In genomic region chr10:77670817-77671443, GRCh38 we compare ENCODE assay signal across 2 cellular contexts.
TF ChIP-seq lines count a peak whose summit lies in the region.

No MANE protein-coding gene starts in this region.

TF ChIP-seq in HEK293, 187 proteins besides CTCF, POLR2A, EP300 and RAD21 (continued from another document and continues in another):
- no peak for TF ChIP-seq PRDM10 (tag by site-specific recombination; IDR thresholded peaks at IDR 0.05)
- peak; percentile 39; the same call in 1 of the 2 replicates for TF ChIP-seq ZNF398 (tag by site-specific recombination; IDR thresholded peaks at IDR 0.05)
- 0 out of 2 replicates have a peak, but pooled peaks have one; percentile 70 for TF ChIP-seq SALL2 (tag by site-specific recombination; IDR thresholded peaks at IDR 0.05; ENCODE audit: borderline replicate concordance)
- TF ChIP-seq ZNF707 (tag by site-specific recombination; IDR thresholded peaks at IDR 0.05) = no peak
- no peak for TF ChIP-seq ZNF114 (tag by site-specific recombination; IDR thresholded peaks at IDR 0.05)
- TF ChIP-seq ZNF596 (tag by site-specific recombination; IDR thresholded peaks at IDR 0.05) = peak; percentile 80
- TF ChIP-seq ZNF677 (tag by site-specific recombination; IDR thresholded peaks at IDR 0.05) = no peak
- TF ChIP-seq WT1 (tag by site-specific recombination; IDR thresholded peaks at IDR 0.05) = no peak
- peak; percentile 88 for TF ChIP-seq PRDM1 (tag by site-specific recombination; IDR thresholded peaks at IDR 0.05)
- no peak for TF ChIP-seq TCF7L2 (IDR thresholded peaks at IDR 0.05; ENCODE audit: borderline replicate concordance, low read depth, low read length)
- TF ChIP-seq ZNF830 (tag by site-specific recombination; IDR thresholded peaks at IDR 0.05; ENCODE audit: low read depth) = no peak
- TF ChIP-seq ZNF280C (tag by site-specific recombination; IDR thresholded peaks at IDR 0.05) = no peak
- TF ChIP-seq ZNF26 (tag by site-specific recombination; IDR thresholded peaks at IDR 0.05) = no peak
- TF ChIP-seq ZNF202 (tag by site-specific recombination; IDR thresholded peaks at IDR 0.05; ENCODE audit: borderline replicate concordance) = peak; percentile 74; the same call in 1 of the 2 replicates
- no peak for TF ChIP-seq ZBTB44 (tag by site-specific recombination; IDR thresholded peaks at IDR 0.05)
- TF ChIP-seq ZNF544 (tag by site-specific recombination; IDR thresholded peaks at IDR 0.05) = no peak

TF ChIP-seq in H1, 55 proteins besides CTCF, POLR2A, EP300 and RAD21 (continued from another document):
- TF ChIP-seq KDM1A (IDR thresholded peaks at IDR 0.05; ENCODE audit: borderline replicate concordance, low read length) (no peak), JUND (IDR thresholded peaks at IDR 0.05; ENCODE audit: low read length) (no peak)
TF ChIP-seq in H1: peak in this region for 0.
